ENCODE assay signal across 8 cellular contexts in the genomic region with DNA sequence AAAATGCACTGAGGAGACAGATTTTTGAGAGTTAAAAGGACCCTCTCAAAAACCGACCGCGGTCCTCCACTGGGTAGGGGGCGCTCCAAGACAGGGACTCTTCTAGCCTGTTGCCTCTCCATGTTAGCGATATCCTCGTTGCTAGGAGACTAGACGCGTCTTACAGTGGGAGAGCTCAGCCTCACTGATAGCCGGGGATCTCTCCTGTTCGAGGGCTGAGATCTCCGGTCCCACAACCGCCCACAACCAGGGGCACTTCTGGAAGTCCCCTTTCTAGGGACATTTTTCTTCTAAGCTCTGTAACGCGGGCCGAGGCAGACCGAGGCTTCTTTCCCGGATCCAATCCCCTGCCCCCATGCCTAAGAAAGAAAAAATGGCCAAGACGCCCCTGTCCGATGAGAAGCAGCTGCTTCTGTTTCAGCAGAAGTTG. TPM values are rescaled to one million over a fixed set of nuclear protein-coding genes. Genes with fewer than 3 reads are reported as not detected.
DNase-seq lines count a peak whose midpoint lies in the region; ATAC-seq, FAIRE-seq and TF ChIP-seq lines count a peak whose summit lies in the region.

No MANE protein-coding gene starts in this region.

- H4K20me1 ChIP-seq in DOHH2 (ENCODE audit: control insufficient read depth, insufficient read depth, low read depth, low read length) = no peaks in the 10 kb centered on the region
- H4K20me1 ChIP-seq in keratinocyte (ENCODE audit: control insufficient read depth, extremely low read depth, insufficient read depth, low read length) = no peaks in the 10 kb centered on the region

- no peaks in the 10 kb centered on the region for H3K9me3 Mint-ChIP-seq in activated B cell treated with CpG ODN at 0.5 μM for 24 hours

- H3K4me3 Mint-ChIP-seq in activated B cell treated with CpG ODN at 0.5 μM for 24 hours = peak overlapping the region; percentile 77

- FAIRE-seq in bronchial epithelial cell (lab: Jason Lieb, UNC) (no peak), keratinocyte (lab: Jason Lieb, UNC) (no peak)

- H3K27ac Mint-ChIP-seq in activated B cell treated with CpG ODN at 0.5 μM for 24 hours = no peak overlapping the region

- no peaks in the 10 kb centered on the region for H3K36me3 ChIP-seq in DOHH2 (ENCODE audit: control insufficient read depth, low read length)
- no peaks in the 10 kb centered on the region for H3K36me3 ChIP-seq in bronchial epithelial cell (ENCODE audit: control insufficient read depth, insufficient read depth, low read length)
- H3K36me3 ChIP-seq in keratinocyte (ENCODE audit: control insufficient read depth in 2 of 2, extremely low read depth in 1 of 2, insufficient read depth in 2 of 2, low read length in 2 of 2) = no peaks in the 10 kb centered on the region

- peak; percentile 22 for DNase-seq in NCI-H187 treated with DMSO at 0.1 percent for 48 hours (lab: John Stamatoyannopoulos, UW)
- peak; percentile 53 for DNase-seq in activated B cell treated with CpG ODN at 0.5 μM for 24 hours
- DNase-seq in bronchial epithelial cell (ENCODE audit: low read depth) = peak; percentile 54
- DNase-seq in keratinocyte (ENCODE audit: low read depth, low spot score) = no peak
- DNase-seq in stimulated activated CD4-positive, alpha-beta T cell treated with anti-CD3 and anti-CD28 coated beads, Interleukin-15, amount 100 ng/mL, for 1 hour (ENCODE audit: low read depth in 1 of 2, low spot score in 1 of 2) = peak; percentile 65 to 68
- DNase-seq in OCI-M2 (lab: John Stamatoyannopoulos, UW; ENCODE audit: unreplicated experiment) = no peak

- intact Hi-C loops in activated B cell treated with CpG ODN at 0.5 μM for 24 hours (cut with micrococcal nuclease) = loop anchor here (1.0 to 2.0 kb wide), 2 partner anchors 21 to 32 kb away; partner anchors contain the start of gene FKBP11

- TF ChIP-seq CTCF in DOHH2 (IDR thresholded peaks at IDR 0.05; ENCODE audit: low read depth, low read length, poor library complexity, severe bottlenecking) (peak; percentile 51), activated B cell treated with CpG ODN at 0.5 μM for 24 hours (IDR thresholded peaks at IDR 0.05) (no peak), bronchial epithelial cell (IDR thresholded peaks at IDR 0.05; ENCODE audit: insufficient read depth, low read length, severe bottlenecking) (peak; percentile 52), keratinocyte (optimal IDR thresholded peaks at IDR 0.05 in 1 of 3, IDR thresholded peaks at IDR 0.05 in 1 of 3, conservative IDR thresholded peaks at IDR 0.05 in 1 of 3; ENCODE audit: extremely low read depth in 1 of 3, insufficient read depth in 2 of 3, low read length in 3 of 3) (peak; percentile 37 to 73 (median 58))

- no peaks in the 10 kb centered on the region for H3K36me3 Mint-ChIP-seq in activated B cell treated with CpG ODN at 0.5 μM for 24 hours (ENCODE audit: low read depth)

- H3K9me1 ChIP-seq in keratinocyte (ENCODE audit: control insufficient read depth, extremely low read depth, insufficient read depth, low read length) = no peaks in the 10 kb centered on the region

- peaks cover 5% of the 10 kb centered on the region for H3K27me3 ChIP-seq in DOHH2 (ENCODE audit: control insufficient read depth, low read length)
- no peaks in the 10 kb centered on the region for H3K27me3 ChIP-seq in bronchial epithelial cell (ENCODE audit: control insufficient read depth, insufficient read depth, low read length)
- H3K27me3 ChIP-seq in keratinocyte (ENCODE audit: control insufficient read depth, extremely low read depth, insufficient read depth, low read length) = peaks cover 3% of the 10 kb centered on the region

- ATAC-seq in HG02571 (IDR thresholded peaks at IDR 0.05; ENCODE audit: unreplicated experiment) = peak; percentile 62
- ATAC-seq in activated B cell treated with CpG ODN at 0.5 μM for 24 hours (ENCODE audit: low read depth) = peak; percentile 97

- peak overlapping the region; percentile 66 for H3K4me2 ChIP-seq in DOHH2 (ENCODE audit: low read length)
- peak overlapping the region; percentile 66 for H3K4me2 ChIP-seq in keratinocyte (ENCODE audit: control insufficient read depth, extremely low read depth, insufficient read depth, low read depth, low read length)

- POLR2A ChIA-PET in activated B cell treated with CpG ODN at 0.5 μM for 24 hours (lab: Charles Lee) = interaction anchor here (0.8 to 1.0 kb wide), 2 partner anchors 52 to 53 kb away, joined by 3 read pairs; partner anchors contain the start of gene ARF3

- H3K4me3 ChIP-seq in DOHH2 (ENCODE audit: low read length) (peak overlapping the region; percentile 54), bronchial epithelial cell (ENCODE audit: low read depth, low read length) (peak overlapping the region; percentile 17), keratinocyte (ENCODE audit: control insufficient read depth in 2 of 3, extremely low read depth in 1 of 3, insufficient read depth in 2 of 3, low read depth in 1 of 3, low read length in 3 of 3) (peak overlapping the region; percentile 3 to 50 (median 23))

- CTCF ChIA-PET in activated B cell treated with CpG ODN at 0.5 μM for 24 hours (lab: Charles Lee) = interaction anchor here (0.6 to 1.9 kb wide), 6 partner anchors 17 to 89 kb away, joined by 3 to 9 read pairs (median 4); partner anchors contain the start of genes DDX23 and FKBP11

- H3K9me2 ChIP-seq in DOHH2 (replicated peaks; ENCODE audit: control insufficient read depth, low read length) = no peaks in the 10 kb centered on the region

- H2AFZ ChIP-seq in keratinocyte (ENCODE audit: control insufficient read depth, low read length) = peak overlapping the region; percentile 81

- H3K9me3 ChIP-seq in DOHH2 (ENCODE audit: control insufficient read depth, insufficient read depth, low read length) (no peaks in the 10 kb centered on the region), keratinocyte (ENCODE audit: control insufficient read depth, low read depth, low read length) (no peaks in the 10 kb centered on the region)

- H3K79me2 ChIP-seq in DOHH2 (ENCODE audit: control insufficient read depth, low read length) = no peaks in the 10 kb centered on the region
- no peaks in the 10 kb centered on the region for H3K79me2 ChIP-seq in keratinocyte (ENCODE audit: control insufficient read depth, insufficient read depth, low read length)

- dilution Hi-C loops in keratinocyte (cut with MboI; ENCODE audit: extremely low pct_ligation_motif_present, low sequenced_read_pairs) = no loop called here

- H3F3A ChIP-seq in DOHH2 (ENCODE audit: control insufficient read depth, insufficient read depth) = no peaks in the 10 kb centered on the region

- H3K4me1 ChIP-seq in DOHH2 (ENCODE audit: control insufficient read depth, low read length) (peaks cover 5% of the 10 kb centered on the region; the same call in 1 of the 2 replicates), keratinocyte (ENCODE audit: control insufficient read depth, extremely low read depth, insufficient read depth, low read length) (no peaks in the 10 kb centered on the region)

- H3K9ac ChIP-seq in keratinocyte (ENCODE audit: control insufficient read depth, extremely low read depth, insufficient read depth, low read length) = no peak overlapping the region

- H3K27ac ChIP-seq in DOHH2 (ENCODE audit: low read depth, low read length) = no peak overlapping the region
- H3K27ac ChIP-seq in keratinocyte (ENCODE audit: control insufficient read depth, insufficient read depth, low read length) = no peak overlapping the region

- peaks cover 10% of the 10 kb centered on the region for H3K4me1 Mint-ChIP-seq in activated B cell treated with CpG ODN at 0.5 μM for 24 hours

- peaks cover 18% of the 10 kb centered on the region for H3K27me3 Mint-ChIP-seq in activated B cell treated with CpG ODN at 0.5 μM for 24 hours

RNA-seq across cellular contexts. Expression of gene FKBP11, which starts 21.3 kb away (rescaled TPM):
- total RNA-seq in activated B cell treated with CpG ODN at 0.5 μM for 24 hours = 22.9 and 26.1 TPM in 2 replicates
- 7.9 and 12.4 TPM in 2 replicates for total RNA-seq in bronchial epithelial cell
- 9.5 to 18.4 TPM (median 18.1 TPM) in 3 replicates for polyA plus RNA-seq in keratinocyte
- 2.2 TPM for polyA plus RNA-seq in keratinocyte (2011; ENCODE audit: low read depth)
- 7.9 and 8.1 TPM in 2 replicates for polyA plus RNA-seq in keratinocyte (2011; cell fraction: cytosol; rRNA removed)
- 32.7 and 35.4 TPM in 2 replicates for polyA plus RNA-seq in keratinocyte (2011; cell fraction: nucleus; rRNA removed)
- 6.2 and 26.8 TPM in 2 replicates for polyA plus RNA-seq in keratinocyte (2012; ENCODE audit: low replicate concordance)
- 10.0 to 16.9 TPM (median 10.5 TPM) in 3 replicates for polyA minus RNA-seq in keratinocyte
- polyA minus RNA-seq in keratinocyte (2011; cell fraction: cytosol; rRNA and poly(A)+ RNA removed) = 13.8 TPM
- polyA minus RNA-seq in keratinocyte (2011; cell fraction: nucleus; rRNA and poly(A)+ RNA removed) = 10.6 and 11.1 TPM in 2 replicates

RNA-seq across cellular contexts. Expression of gene RND1, which starts 38.3 kb away (rescaled TPM):
- total RNA-seq in activated B cell treated with CpG ODN at 0.5 μM for 24 hours (4.9 and 5.9 TPM in 2 replicates), bronchial epithelial cell (2.9 and 4.5 TPM in 2 replicates)
- polyA plus RNA-seq in keratinocyte = 0.05 to 0.30 TPM (median 0.16 TPM) in 3 replicates
- not detected for polyA plus RNA-seq in keratinocyte (2011; ENCODE audit: low read depth)
- 0.04 and 0.24 TPM in 2 replicates for polyA plus RNA-seq in keratinocyte (2011; cell fraction: cytosol; rRNA removed)
- 0.31 and 0.67 TPM in 2 replicates for polyA plus RNA-seq in keratinocyte (2011; cell fraction: nucleus; rRNA removed)
- 0.62 TPM in 1 of 2 replicates, not detected in the other for polyA plus RNA-seq in keratinocyte (2012; ENCODE audit: low replicate concordance)
- polyA minus RNA-seq in keratinocyte = 0.23 to 0.35 TPM in 2 of 3 replicates, not detected in the other
- not detected for polyA minus RNA-seq in keratinocyte (2011; cell fraction: cytosol; rRNA and poly(A)+ RNA removed)
- not detected in 2 replicates for polyA minus RNA-seq in keratinocyte (2011; cell fraction: nucleus; rRNA and poly(A)+ RNA removed)

RNA-seq across cellular contexts. Expression of gene DDX23, which starts 52.0 kb away (rescaled TPM):
- total RNA-seq in activated B cell treated with CpG ODN at 0.5 μM for 24 hours = 116 and 118 TPM in 2 replicates
- 68.7 and 81.2 TPM in 2 replicates for total RNA-seq in bronchial epithelial cell
- polyA plus RNA-seq in keratinocyte = 36.9 to 64.6 TPM (median 57.8 TPM) in 3 replicates
- polyA plus RNA-seq in keratinocyte (2011; ENCODE audit: low read depth) = 110 TPM
- 36.4 and 38.7 TPM in 2 replicates for polyA plus RNA-seq in keratinocyte (2011; cell fraction: cytosol; rRNA removed)
- polyA plus RNA-seq in keratinocyte (2011; cell fraction: nucleus; rRNA removed) = 98.9 and 125 TPM in 2 replicates
- polyA plus RNA-seq in keratinocyte (2012; ENCODE audit: low replicate concordance) = 45.2 and 68.6 TPM in 2 replicates
- polyA minus RNA-seq in keratinocyte = 36.0 to 54.1 TPM (median 45.5 TPM) in 3 replicates
- polyA minus RNA-seq in keratinocyte (2011; cell fraction: cytosol; rRNA and poly(A)+ RNA removed) = 18.0 TPM
- 19.8 and 39.9 TPM in 2 replicates for polyA minus RNA-seq in keratinocyte (2011; cell fraction: nucleus; rRNA and poly(A)+ RNA removed)

RNA-seq across cellular contexts. Expression of gene ARF3, which starts 53.3 kb away (rescaled TPM):
- total RNA-seq in activated B cell treated with CpG ODN at 0.5 μM for 24 hours (113 and 119 TPM in 2 replicates), bronchial epithelial cell (30.0 and 38.7 TPM in 2 replicates)
- polyA plus RNA-seq in keratinocyte = 236 to 253 TPM (median 250 TPM) in 3 replicates
- polyA plus RNA-seq in keratinocyte (2011; ENCODE audit: low read depth) = 62.2 TPM
- 324 and 334 TPM in 2 replicates for polyA plus RNA-seq in keratinocyte (2011; cell fraction: cytosol; rRNA removed)
- polyA plus RNA-seq in keratinocyte (2011; cell fraction: nucleus; rRNA removed) = 324 and 330 TPM in 2 replicates
- 84.4 and 202 TPM in 2 replicates for polyA plus RNA-seq in keratinocyte (2012; ENCODE audit: low replicate concordance)
- 192 to 243 TPM (median 216 TPM) in 3 replicates for polyA minus RNA-seq in keratinocyte
- 84.0 TPM for polyA minus RNA-seq in keratinocyte (2011; cell fraction: cytosol; rRNA and poly(A)+ RNA removed)
- 47.5 and 79.6 TPM in 2 replicates for polyA minus RNA-seq in keratinocyte (2011; cell fraction: nucleus; rRNA and poly(A)+ RNA removed)

Comparison
In these comparisons a context has a peak if more than half of its experiments do, and no peak if none do; other contexts are left out.
1. DNase-seq: peak in NCI-H187 treated with DMSO at 0.1 percent for 48 hours (single experiment), activated B cell treated with CpG ODN at 0.5 μM for 24 hours (single experiment), bronchial epithelial cell (single experiment) and stimulated activated CD4-positive, alpha-beta T cell treated with anti-CD3 and anti-CD28 coated beads, Interleukin-15, amount 100 ng/mL, for 1 hour (2 of 2); none in keratinocyte (single experiment) and OCI-M2 (single experiment).
2. Peak in every context shown above with its lines, with median percentiles within 50 percentile points of each other: H3K4me3 ChIP-seq.